8 cellular contexts compared by ENCODE assay signal in genomic region chr4:112031712-112032328, GRCh38.
A peak's percentile ranks its signal among the peaks of the same experiment; 100 is the strongest.
DNase-seq lines count a peak whose midpoint lies in the region; ATAC-seq, FAIRE-seq and TF ChIP-seq lines count a peak whose summit lies in the region.

No MANE protein-coding gene starts in this region.

- no peaks in the 10 kb centered on the region for H3K4me1 ChIP-seq in K562 (replicated peaks in 1 of 2; ENCODE audit: control insufficient read depth in 2 of 2, insufficient read depth in 2 of 2, low read length in 2 of 2)

- H4K20me1 ChIP-seq in K562 (replicated peaks; ENCODE audit: control insufficient read depth, insufficient read depth, low read length): no peaks in the 10 kb centered on the region

- H3K27ac ChIP-seq in K562 (ENCODE audit: extremely low read depth, low read depth, low read length): no peak overlapping the region

- no peak overlapping the region for H3K4me3 ChIP-seq in K562

- no TSS peak for BruUV-seq in K562 (replicated peaks; lab: Mats Ljungman, UMichigan)

- H3K9me3 ChIP-seq in K562 (replicated peaks; ENCODE audit: control insufficient read depth, insufficient read depth, low read depth, low read length): no peaks in the 10 kb centered on the region

- peak; percentile 78 to 85 for TF ChIP-seq RAD21 in K562 (CRISPR knock-in tag; conservative IDR thresholded peaks at IDR 0.05 in 1 of 2, IDR thresholded peaks at IDR 0.05 in 1 of 2)

- no peaks in the 10 kb centered on the region for H3K79me2 ChIP-seq in K562 (ENCODE audit: control insufficient read depth, insufficient read depth, low read length)

- POLR2A ChIA-PET in K562 (lab: Yijun Ruan, JAX): interaction anchor here (0.8 kb wide), 1 partner anchor 1783 kb away, joined by 3 read pairs; no protein-coding TSS in a partner anchor

- no peak overlapping the region for H3K9ac ChIP-seq in K562 (ENCODE audit: insufficient read depth in 1 of 2, low read depth in 2 of 2, low read length in 2 of 2)

- CTCF ChIA-PET in K562 (lab: Yijun Ruan, JAX; ENCODE audit: low intra/inter-chr PET ratio): interaction anchor here (0.5 to 0.7 kb wide), 3 partner anchors 390 to 1716 kb away, joined by 3 to 4 read pairs (median 3); no protein-coding TSS in a partner anchor

- DNase-seq in GM03348 (ENCODE audit: low spot score) (peak; percentile 74), NCI-H1105 treated with DMSO at 0.1 percent for 48 hours (lab: John Stamatoyannopoulos, UW) (peak; percentile 46), K562 (ENCODE audit: extremely low read depth in 1 of 4, low spot score in 3 of 4) (peak; percentile 38 to 58 (median 40)), left colon (peak in 1 of 2 donors; percentile 11)
- no peak for DNase-seq in stimulated activated CD8-positive, alpha-beta memory T cell treated with anti-CD3 and anti-CD28 coated beads, Interleukin-4, amount 100 ng/mL, for 48 hours

- no peak overlapping the region for H2AFZ ChIP-seq in K562 (ENCODE audit: low read depth, low read length)

- TF ChIP-seq CTCF in K562 (IDR thresholded peaks at IDR 0.05 in 2 of 3, conservative IDR thresholded peaks at IDR 0.05 in 1 of 3; ENCODE audit: insufficient read depth in 2 of 3, low read depth in 1 of 3, low read length in 3 of 3): peak; percentile 57 to 76 (median 69); a peak in 5 of 6 replicates

- no peaks in the 10 kb centered on the region for H3K36me3 ChIP-seq in K562 (ENCODE audit: control insufficient read depth, insufficient read depth, low read length)

- H3K4me2 ChIP-seq in K562 (ENCODE audit: insufficient read depth, low read length): no peak overlapping the region

- FAIRE-seq in A204.1 (lab: Jason Lieb, UNC) (peak; percentile 96), K562 (lab: Jason Lieb, UNC) (peak; percentile 70)

- no peak for TF ChIP-seq POLR2A in K562 (conservative IDR thresholded peaks at IDR 0.05)

- ATAC-seq in HG02588 (IDR thresholded peaks at IDR 0.05; ENCODE audit: unreplicated experiment) (peak; percentile 72), K562 (peak; percentile 86), left colon (peak; percentile 93), HG03108 (IDR thresholded peaks at IDR 0.05; ENCODE audit: unreplicated experiment) (no peak)

- H3K9me1 ChIP-seq in K562 (ENCODE audit: control insufficient read depth, insufficient read depth, low read length): no peaks in the 10 kb centered on the region

- WGBS in K562 (ENCODE audit: insufficient coverage, low coverage, missing lambda C conversion rate): 0% methylated on average over 6 of the region's 6 CpGs

- in situ Hi-C loops in K562 (cut with MboI): loop anchor here (25.0 kb wide), 1 partner anchor 1720 kb away; no protein-coding TSS in a partner anchor

- TF ChIP-seq EP300 in K562 (IDR thresholded peaks at IDR 0.05; ENCODE audit: low read length): no peak

- no peaks in the 10 kb centered on the region for H3K27me3 ChIP-seq in K562 (ENCODE audit: control insufficient read depth in 2 of 2, insufficient read depth in 2 of 2, low read length in 2 of 2)

- intact Hi-C loops in K562 (cut with micrococcal nuclease): loop anchor here (1.0 to 10.0 kb wide), 5 partner anchors 177 to 1717 kb away; no protein-coding TSS in a partner anchor
- intact Hi-C loops in left colon (cut with DNase I, micrococcal nuclease): no loop called here

TF ChIP-seq in K562, 482 proteins besides CTCF, POLR2A, EP300 and RAD21:
- peak; percentile 37; the same call in 1 of the 2 replicates for TF ChIP-seq SMC3 (conservative IDR thresholded peaks at IDR 0.05; ENCODE audit: insufficient read depth, low read depth, low read length)
- no peak for TF ChIP-seq HOMEZ (CRISPR knock-in tag; IDR thresholded peaks at IDR 0.05)
- no peak for TF ChIP-seq PHB2 (IDR thresholded peaks at IDR 0.05; ENCODE audit: low read depth)
- 0 out of 2 replicates have a peak, but pooled peaks have one; percentile 30 for TF ChIP-seq VEZF1 (CRISPR knock-in tag; IDR thresholded peaks at IDR 0.05)
- TF ChIP-seq DEAF1 (CRISPR knock-in tag; IDR thresholded peaks at IDR 0.05): peak; percentile 66
- TF ChIP-seq TAF15 (IDR thresholded peaks at IDR 0.05; ENCODE audit: low read depth, low read length): no peak
